30 cellular contexts compared by ENCODE assay signal in genomic region chr6:11782524-11782923, GRCh38. TPM values are rescaled to one million over a fixed set of nuclear protein-coding genes. Genes with fewer than 3 reads are reported as not detected.
DNase-seq lines count a peak whose midpoint lies in the region; ATAC-seq, FAIRE-seq and TF ChIP-seq lines count a peak whose summit lies in the region.
"Had no signal": no experiment of that assay in that cellular context is flagged by ENCODE, and none has a peak within 500 bp of the region (broad histone marks: within the 10 kb centered on the region; RNA-seq: fewer than 3 reads in every experiment).

No MANE protein-coding gene starts in this region.

- H2BK5ac ChIP-seq in mesendoderm (ENCODE audit: low read length), result no peak overlapping the region

- no peaks in the 10 kb centered on the region for H3K27me3 ChIP-seq in K562 (ENCODE audit: control insufficient read depth in 2 of 2, insufficient read depth in 2 of 2, low read length in 2 of 2)
- H3K27me3 ChIP-seq in mesendoderm (ENCODE audit: insufficient read depth, low read length, poor library complexity), result no peaks in the 10 kb centered on the region
- H3K27me3 ChIP-seq: BE2C; BLaER1; BLaER1 treated with 17β-estradiol and CSF1 and Interleukin-3, amounts not matched to agents 10 nM and 100 nM had no signal

- no peak overlapping the region for H3K27ac ChIP-seq in K562 (ENCODE audit: extremely low read depth, low read depth, low read length)
- no peak overlapping the region for H3K27ac ChIP-seq in mesendoderm (ENCODE audit: low read depth, low read length)
- H3K27ac ChIP-seq: 22Rv1; A549; BLaER1; BLaER1 treated with 17β-estradiol and CSF1 and Interleukin-3, amounts not matched to agents 10 nM and 100 nM; C4-2B had no signal

- no peak overlapping the region for H2AK5ac ChIP-seq in mesendoderm (ENCODE audit: low read length)

- CTCF ChIA-PET in K562 (lab: Yijun Ruan, JAX; ENCODE audit: low intra/inter-chr PET ratio), result no interaction called here

- BruUV-seq in K562 (replicated peaks; lab: Mats Ljungman, UMichigan), result no TSS peak

- no peak overlapping the region for H2BK120ac ChIP-seq in mesendoderm (ENCODE audit: low read depth, low read length)

- H3K79me1 ChIP-seq in mesendoderm (ENCODE audit: low read length), result no peaks in the 10 kb centered on the region

- H3K23ac ChIP-seq in mesendoderm (ENCODE audit: low read length), result no peak overlapping the region

- in situ Hi-C loops in K562 (cut with MboI), result no loop called here

- ATAC-seq in K562 (no peak), GM19397 (IDR thresholded peaks at IDR 0.05; ENCODE audit: unreplicated experiment) (no peak)
- ATAC-seq: A549; CD8-positive, alpha-beta T cell had no signal

- H2AFZ ChIP-seq in K562 (ENCODE audit: low read depth, low read length), result no peak overlapping the region

- 84% methylated on average over 4 of the region's 4 CpGs for WGBS in K562 (ENCODE audit: insufficient coverage, low coverage, missing lambda C conversion rate)
- WGBS in mesendoderm (ENCODE audit: extremely low coverage, insufficient coverage, low lambda C conversion rate), result no CpG with 5 or more reads among the region's 4 CpGs

- no peaks in the 10 kb centered on the region for H3K79me2 ChIP-seq in K562 (ENCODE audit: control insufficient read depth, insufficient read depth, low read length)
- H3K79me2 ChIP-seq in mesendoderm (ENCODE audit: control insufficient read depth, insufficient read depth, low read length), result no peaks in the 10 kb centered on the region

- peaks cover 2% of the 10 kb centered on the region; the same call in 1 of the 2 replicates for H3K9me3 ChIP-seq in K562 (replicated peaks; ENCODE audit: control insufficient read depth, insufficient read depth, low read depth, low read length)
- H3K9me3 ChIP-seq: A549, BE2C, Caco-2 had no signal

- DNase-seq in K562 (ENCODE audit: extremely low read depth in 1 of 4, low spot score in 3 of 4) (no peak), mesendoderm (no peak), DMS53 (lab: John Stamatoyannopoulos, UW) (no peak)
- DNase-seq: 8988T; ACHN; AML-193; BE2C; C1 segment of cervical spinal cord; Caco-2; Calu3; CD4-positive, alpha-beta memory T cell; CD4-positive, alpha-beta T cell; CD4-positive, CD25-positive, alpha-beta regulatory T cell; CD8-positive, alpha-beta memory T cell; CD8-positive, alpha-beta T cell; COR-L47; DMS 273 treated with DMSO at 0.1 percent for 48 hours; DMS153; DMS79; DMS79 treated with DMSO at 0.1 percent for 48 hours; DND-41; EL had no signal

- TF ChIP-seq EP300 in K562 (IDR thresholded peaks at IDR 0.05; ENCODE audit: low read length), result no peak

- H3K36me3 ChIP-seq in K562 (ENCODE audit: control insufficient read depth, insufficient read depth, low read length) (no peaks in the 10 kb centered on the region), mesendoderm (ENCODE audit: control insufficient read depth, insufficient read depth, low read length) (no peaks in the 10 kb centered on the region)
- H3K36me3 ChIP-seq: BE2C; BLaER1; BLaER1 treated with 17β-estradiol and CSF1 and Interleukin-3, amounts not matched to agents 10 nM and 100 nM had no signal

- no peak overlapping the region for H2BK15ac ChIP-seq in mesendoderm (replicated peaks; ENCODE audit: low read depth)

- intact Hi-C loops in K562 (cut with micrococcal nuclease), result no loop called here

- no peak overlapping the region for H3K4ac ChIP-seq in mesendoderm (ENCODE audit: low read depth, low read length)

- no peak for FAIRE-seq in K562 (lab: Jason Lieb, UNC)
- FAIRE-seq: A549, D721Med had no signal

- POLR2A ChIA-PET in K562 (lab: Yijun Ruan, JAX), result interaction anchor here (0.9 to 1.0 kb wide), 2 partner anchors 13 to 19 kb away, joined by 3 to 6 read pairs; no protein-coding TSS in a partner anchor

- H4K5ac ChIP-seq in mesendoderm (ENCODE audit: low read length), result peak overlapping the region; percentile 6

- no peak overlapping the region for H4K8ac ChIP-seq in mesendoderm (ENCODE audit: low read depth, low read length)

- H3K18ac ChIP-seq in mesendoderm (ENCODE audit: low read length), result no peak overlapping the region

- no peaks in the 10 kb centered on the region for H3K9me1 ChIP-seq in K562 (ENCODE audit: control insufficient read depth, insufficient read depth, low read length)

- H3K4me1 ChIP-seq in K562 (replicated peaks in 1 of 2; ENCODE audit: control insufficient read depth in 2 of 2, insufficient read depth in 2 of 2, low read length in 2 of 2) (peaks cover 3 to 32% of the 10 kb centered on the region in 2 experiments; a peak in 4 of 5 replicates), mesendoderm (ENCODE audit: control insufficient read depth, low read depth, low read length) (peaks cover 15% of the 10 kb centered on the region)
- H3K4me1 ChIP-seq: BE2C had no signal

- TF ChIP-seq RAD21 in K562 (CRISPR knock-in tag; conservative IDR thresholded peaks at IDR 0.05 in 1 of 2, IDR thresholded peaks at IDR 0.05 in 1 of 2), result no peak

- no peak overlapping the region for H3K56ac ChIP-seq in mesendoderm (ENCODE audit: low read length)

- H3K9ac ChIP-seq in K562 (ENCODE audit: insufficient read depth in 1 of 2, low read depth in 2 of 2, low read length in 2 of 2), result no peak overlapping the region
- no peak overlapping the region for H3K9ac ChIP-seq in mesendoderm (ENCODE audit: low read length)
- H3K9ac ChIP-seq: BLaER1; BLaER1 treated with 17β-estradiol and CSF1 and Interleukin-3, amounts not matched to agents 10 nM and 100 nM had no signal

- no peaks in the 10 kb centered on the region for H4K20me1 ChIP-seq in K562 (replicated peaks; ENCODE audit: control insufficient read depth, insufficient read depth, low read length)
- H4K20me1 ChIP-seq: BLaER1; BLaER1 treated with 17β-estradiol and CSF1 and Interleukin-3, amounts not matched to agents 10 nM and 100 nM had no signal

- H3K4me2 ChIP-seq in K562 (ENCODE audit: insufficient read depth, low read length) (no peak overlapping the region), mesendoderm (ENCODE audit: low read length) (no peak overlapping the region)
- H3K4me2 ChIP-seq: A549; BLaER1; BLaER1 treated with 17β-estradiol and CSF1 and Interleukin-3, amounts not matched to agents 10 nM and 100 nM had no signal

- no peak for TF ChIP-seq POLR2A in K562 (conservative IDR thresholded peaks at IDR 0.05)

- no peak for TF ChIP-seq CTCF in K562 (IDR thresholded peaks at IDR 0.05 in 2 of 3, conservative IDR thresholded peaks at IDR 0.05 in 1 of 3; ENCODE audit: insufficient read depth in 2 of 3, low read depth in 1 of 3, low read length in 3 of 3)

- H3K4me3 ChIP-seq in K562, result no peak overlapping the region
- no peak overlapping the region for H3K4me3 ChIP-seq in mesendoderm (ENCODE audit: low read length)
- H3K4me3 ChIP-seq: A549; BLaER1; BLaER1 treated with 17β-estradiol and CSF1 and Interleukin-3, amounts not matched to agents 10 nM and 100 nM had no signal

TF ChIP-seq in K562, 482 proteins besides CTCF, POLR2A, EP300 and RAD21 (continues in another document):
- TF ChIP-seq ZNF316 (IDR thresholded peaks at IDR 0.05) (peak; percentile 81), ESRRB (CRISPR knock-in tag; IDR thresholded peaks at IDR 0.05; ENCODE audit: borderline replicate concordance) (no peak), SNAPC5 (CRISPR knock-in tag; IDR thresholded peaks at IDR 0.05) (no peak), ZBTB11 (CRISPR knock-in tag; IDR thresholded peaks at IDR 0.05) (no peak), CBX3 (IDR thresholded peaks at IDR 0.05; ENCODE audit: borderline replicate concordance in 1 of 2, low read length in 2 of 2) (peak in 1 of 2 experiments; percentile 61; a peak in 1 of 3 replicates)

RNA-seq across cellular contexts. Expression of gene ADTRP, which starts 3.9 kb away (rescaled TPM):
- 13.8 and 18.6 TPM in 2 replicates for total RNA-seq in K562 (2011; cell fraction: chromatin; rRNA removed; ENCODE audit: low replicate concordance)
- total RNA-seq in K562 (2011; cell fraction: nucleolus; rRNA removed), result 13.8 and 20.4 TPM in 2 replicates
- 13.9 and 19.7 TPM in 2 replicates for total RNA-seq in K562 (2011; cell fraction: nucleoplasm; rRNA removed)
- total RNA-seq in K562 (2014; rRNA removed) (7.4 and 9.6 TPM in 2 replicates), K562 (2014; rRNA removed; fragmentation: Illumina TruSeq; extraction: Trizol) (13.3 and 13.9 TPM in 2 replicates), K562 (2015; rRNA removed; fragmentation: Illumina TruSeq; extraction: Trizol) (13.5 and 13.8 TPM in 2 replicates), K562 (2021) (11.7 and 12.3 TPM in 2 replicates)
- polyA plus RNA-seq in K562 (2011; rRNA removed) (8.7 and 10.0 TPM in 2 replicates), K562 (2014; fragmentation: Illumina TruSeq; extraction: Trizol) (21.7 and 24.0 TPM in 2 replicates), K562 (2014; fragmentation: Nextera tagmentation; extraction: Ambion mirVana) (10 to 100 TPM; 13.6 to 18.3 TPM), K562 (2014; rRNA removed) (12.9 and 16.4 TPM in 2 replicates)
- 7.1 and 9.6 TPM in 2 replicates for polyA plus RNA-seq in K562 (2011; cell fraction: cytosol; rRNA removed)
- 16.3 and 17.9 TPM in 2 replicates for polyA plus RNA-seq in K562 (2011; cell fraction: nucleus; rRNA removed)
- 19.8 and 27.5 TPM in 2 replicates for polyA plus RNA-seq in K562 (2012)
- 7.4 and 9.3 TPM in 2 replicates for polyA minus RNA-seq in K562 (2011; rRNA and poly(A)+ RNA removed)
- 3.6 and 6.5 TPM in 2 replicates for polyA minus RNA-seq in K562 (2011; cell fraction: cytosol; rRNA and poly(A)+ RNA removed)
- 6.1 and 7.9 TPM in 2 replicates for polyA minus RNA-seq in K562 (2011; cell fraction: nucleus; rRNA and poly(A)+ RNA removed)
- 0.41 TPM for polyA plus RNA-seq in mesendoderm (2013, experiment 1 of 2)
- 0.36 TPM for polyA plus RNA-seq in mesendoderm (2013, experiment 2 of 2)
- total RNA-seq: A673 had no signal
- polyA plus RNA-seq: CD8-positive, alpha-beta memory T cell had no signal
